8 cellular contexts compared by ENCODE assay signal in genomic region chr3:61561374-61562041, GRCh38. TPM values are rescaled to one million over a fixed set of nuclear protein-coding genes. Genes with fewer than 3 reads are reported as not detected.
A peak's percentile ranks its signal among the peaks of the same experiment; 100 is the strongest.
DNase-seq lines count a peak whose midpoint lies in the region; ATAC-seq and TF ChIP-seq lines count a peak whose summit lies in the region.

Gene PTPRG (plus strand): TSS chr3:61561571. CDS start chr3:61562288, 717 bp downstream.

- H3K9me3 Mint-ChIP-seq in endodermal cell, result peaks cover 8% of the 10 kb centered on the region

- H3K9ac ChIP-seq in endodermal cell (ENCODE audit: extremely low read depth, low read length, poor library complexity, severe bottlenecking) (peak within 1 kb of the TSS; percentile 97), subcutaneous abdominal adipose tissue (ENCODE audit: low read length in 5 of 5) (peak within 1 kb of the TSS; percentile 75 to 94 (median 81))

- H3K4me3 ChIP-seq in endodermal cell (ENCODE audit: low read length) (peak within 1 kb of the TSS; percentile 96), lung (peak within 1 kb of the TSS; percentile 66), subcutaneous abdominal adipose tissue (ENCODE audit: low read depth in 1 of 5, low read length in 5 of 5) (peak within 1 kb of the TSS; percentile 80 to 94 (median 91))

- H3K4me1 Mint-ChIP-seq in endodermal cell, result peaks cover 38% of the 10 kb centered on the region

- H3K27me3 ChIP-seq in endodermal cell (ENCODE audit: control insufficient read depth, insufficient read depth, low read length, poor library complexity, severe bottlenecking) (no peaks in the 10 kb centered on the region), lung (ENCODE audit: control insufficient read depth, insufficient read depth) (no peaks in the 10 kb centered on the region), subcutaneous abdominal adipose tissue (ENCODE audit: control insufficient read depth in 5 of 5, insufficient read depth in 4 of 5, low read length in 5 of 5) (no peaks in the 10 kb centered on the region)

- ATAC-seq in GM21576 (IDR thresholded peaks at IDR 0.05; ENCODE audit: unreplicated experiment) (peak; percentile 39), lung (ENCODE audit: insufficient read depth, low FRiP score) (peak; percentile 82)

- H3K36me3 ChIP-seq in endodermal cell (ENCODE audit: control insufficient read depth, insufficient read depth, low read length), result no peaks in the 10 kb centered on the region
- H3K36me3 ChIP-seq in lung (ENCODE audit: control insufficient read depth in 2 of 2, insufficient read depth in 2 of 2, low read length in 2 of 2), result no peaks in the 10 kb centered on the region
- no peaks in the 10 kb centered on the region for H3K36me3 ChIP-seq in subcutaneous abdominal adipose tissue (ENCODE audit: control insufficient read depth in 5 of 5, insufficient read depth in 5 of 5, low read length in 5 of 5)

- H3K4me1 ChIP-seq in endodermal cell (ENCODE audit: control insufficient read depth, insufficient read depth, low read length), result peaks cover 2% of the 10 kb centered on the region
- H3K4me1 ChIP-seq in lung (ENCODE audit: control insufficient read depth in 2 of 2, insufficient read depth in 2 of 2, low read length in 2 of 2), result peaks cover 0 to 2% of the 10 kb centered on the region in 2 donors
- H3K4me1 ChIP-seq in subcutaneous abdominal adipose tissue (ENCODE audit: control insufficient read depth in 5 of 5, insufficient read depth in 5 of 5, low read length in 5 of 5), result peaks cover 2 to 43% (median 31%) of the 10 kb centered on the region in 5 donors

- WGBS in endodermal cell (ENCODE audit: insufficient coverage in 1 of 2, insufficient read length in 1 of 2), 2 experiments, result 0 to 1% methylated on average over 28 to 74 of the region's 74 CpGs
- WGBS in lung, 2 donors, result 1% methylated on average over 49 to 74 of the region's 74 CpGs

- H3K9me3 ChIP-seq in endodermal cell (ENCODE audit: control insufficient read depth, low read length) (peaks cover 11% of the 10 kb centered on the region), lung (ENCODE audit: control insufficient read depth in 2 of 2, insufficient read depth in 1 of 2, low read length in 1 of 2) (peaks cover 0 to 2% of the 10 kb centered on the region in 2 donors), subcutaneous abdominal adipose tissue (ENCODE audit: control insufficient read depth in 5 of 5, low read length in 5 of 5) (peaks cover 0 to 11% (median 10%) of the 10 kb centered on the region in 5 donors)

- H3K36me3 Mint-ChIP-seq in endodermal cell (ENCODE audit: low read depth), result no peaks in the 10 kb centered on the region

- peak within 1 kb of the TSS; percentile 96 for H3K4me3 Mint-ChIP-seq in endodermal cell

- H3K27ac ChIP-seq in endodermal cell (ENCODE audit: low read depth, low read length) (peak within 1 kb of the TSS; percentile 99), lung (ENCODE audit: low read depth in 1 of 2, low read length in 1 of 2) (peak within 1 kb of the TSS; percentile 92 to 98), subcutaneous abdominal adipose tissue (ENCODE audit: low read depth, low read length) (peak within 1 kb of the TSS; percentile 96)

- peaks cover 2% of the 10 kb centered on the region for H3K27me3 Mint-ChIP-seq in endodermal cell (ENCODE audit: insufficient read depth)

- DNase-seq in ELF-1 (ENCODE audit: low read depth, low spot score), result peak; percentile 94
- DNase-seq in MV-4-11 (lab: John Stamatoyannopoulos, UW), result peak; percentile 63
- peak; percentile 89 for DNase-seq in SW480 (ENCODE audit: low spot score)
- DNase-seq in endodermal cell, result peak; percentile 93
- peak; percentile 84 for DNase-seq in lung (ENCODE audit: low spot score)
- no peak for DNase-seq in central memory CD4-positive, alpha-beta T cell

- H3K27ac Mint-ChIP-seq in endodermal cell, result peak within 1 kb of the TSS; percentile 98

- no peak for TF ChIP-seq CTCF in endodermal cell (conservative IDR thresholded peaks at IDR 0.05)
- no peak for TF ChIP-seq CTCF in lung (IDR thresholded peaks at IDR 0.05; ENCODE audit: control extremely low read depth, extremely low read depth)

RNA-seq across cellular contexts. Expression of gene PTPRG, which starts in this region (rescaled TPM):
- total RNA-seq in endodermal cell (100 to 1,000 TPM in 1 of 2 donors, 10 to 100 TPM in 1; 76.5 to 108 TPM), lung (100 to 1,000 TPM; 128 to 131 TPM)
- polyA plus RNA-seq in endodermal cell (2013, experiment 1 of 2), result 49.7 TPM
- 51.9 TPM for polyA plus RNA-seq in endodermal cell (2013, experiment 2 of 2)
- polyA plus RNA-seq in lung, result 10 to 100 TPM in 1 of 2 donors, 1 to 10 TPM in 1; 8.5 to 24.4 TPM
